Comparison of ENCODE assay signal across 15 cellular contexts in genomic region chr3:174270841-174271240, GRCh38.
DNase-seq lines count a peak whose midpoint lies in the region; ATAC-seq and TF ChIP-seq lines count a peak whose summit lies in the region.
"Had no signal": no experiment of that assay in that cellular context is flagged by ENCODE, and none has a peak within 500 bp of the region (broad histone marks: within the 10 kb centered on the region; RNA-seq: fewer than 3 reads in every experiment).

No MANE protein-coding gene starts in this region.

- no peaks in the 10 kb centered on the region for H3K27me3 ChIP-seq in BJ (ENCODE audit: control insufficient read depth, insufficient read depth, low read length)
- no peaks in the 10 kb centered on the region for H3K27me3 ChIP-seq in left lung
- H3K27me3 ChIP-seq in spleen (replicated peaks in 1 of 7), result no peaks in the 10 kb centered on the region

- H3K9me3 ChIP-seq in left lung (no peaks in the 10 kb centered on the region), spleen (peaks cover 0 to 3% (median 0%) of the 10 kb centered on the region in 8 donors)

- H3K27ac ChIP-seq in left lung (no peak overlapping the region), spleen (no peak overlapping the region)

- POLR2A ChIA-PET in BJ (lab: Charles Lee), result no interaction called here

- intact Hi-C loops in left lung (cut with DNase I) (no loop called here), spleen (cut with DNase I; ENCODE audit: low total_unique reads) (no loop called here)

- H3K4me1 ChIP-seq in left lung (no peaks in the 10 kb centered on the region), spleen (no peaks in the 10 kb centered on the region)

- TF ChIP-seq CTCF in BJ (IDR thresholded peaks at IDR 0.05; ENCODE audit: insufficient read depth, low read depth, low read length) (no peak), epithelial cell of esophagus (IDR thresholded peaks at IDR 0.05; ENCODE audit: insufficient read depth, low read depth, low read length, missing control alignments) (no peak), left lung (IDR thresholded peaks at IDR 0.05) (no peak), spleen (IDR thresholded peaks at IDR 0.05 in 8 of 11, conservative IDR thresholded peaks at IDR 0.05 in 3 of 11) (no peak)

- H3K36me3 ChIP-seq in BJ (ENCODE audit: control insufficient read depth, insufficient read depth, low read length) (no peaks in the 10 kb centered on the region), left lung (no peaks in the 10 kb centered on the region), spleen (no peaks in the 10 kb centered on the region)

- peak; percentile 56 for ATAC-seq in left lung
- ATAC-seq in GM18867 (IDR thresholded peaks at IDR 0.05; ENCODE audit: unreplicated experiment), result no peak
- ATAC-seq: activated CD8-positive, alpha-beta T cell treated with anti-CD3 and anti-CD28 coated beads for 36 hours; activated T-helper 17 cell treated with anti-CD3 and anti-CD28 coated beads, Interleukin-2, amount 50 U/mL, for 72 hours had no signal

- H3K4me3 ChIP-seq in BJ (ENCODE audit: low read depth, low read length), result no peak overlapping the region
- no peak overlapping the region for H3K4me3 ChIP-seq in epithelial cell of esophagus (ENCODE audit: low read length)
- H3K4me3 ChIP-seq in left lung, result no peak overlapping the region
- no peak overlapping the region for H3K4me3 ChIP-seq in spleen

- DNase-seq in BJ (ENCODE audit: low read depth) (peak; percentile 51), M059J (ENCODE audit: low read depth) (peak; percentile 78), epithelial cell of esophagus (ENCODE audit: low read depth) (peak; percentile 30), left lung (no peak), midbrain (lab: John Stamatoyannopoulos, UW) (no peak), spleen (no peak)
- no peak for DNase-seq in activated CD8-positive, alpha-beta memory T cell treated with anti-CD3 and anti-CD28 coated beads, Interleukin-2, amount 50 U/mL, for 4 hours
- DNase-seq: activated CD8-positive, alpha-beta T cell treated with anti-CD3 and anti-CD28 coated beads for 36 hours; aorta; CD4-positive, CD25-positive, alpha-beta regulatory T cell; NCI-H446; posterior cingulate gyrus; stimulated activated CD4-positive, alpha-beta T cell treated with anti-CD3 and anti-CD28 coated beads, Interleukin-15, amount 100 ng/mL, for 24 hours had no signal

- no peak for TF ChIP-seq POLR2A in spleen (IDR thresholded peaks at IDR 0.05)

- 70 to 91% (median 79%) methylated on average over 2 of the region's 2 CpGs for WGBS in spleen, 5 donors

- CTCF ChIA-PET in BJ (lab: Yijun Ruan, JAX), result no interaction called here

Comparison
In these comparisons a context has a peak if more than half of its experiments do, and no peak if none do; other contexts are left out.
1. DNase-seq: peak in BJ (single experiment), M059J (single experiment) and epithelial cell of esophagus (single experiment); none in left lung (0 of 2), midbrain (single experiment), spleen (single experiment) and activated CD8-positive, alpha-beta memory T cell treated with anti-CD3 and anti-CD28 coated beads, Interleukin-2, amount 50 U/mL, for 4 hours (single experiment).